8 cellular contexts compared by ENCODE assay signal in genomic region chr2:11692966-11693521, GRCh38. TPM values are rescaled to one million over a fixed set of nuclear protein-coding genes. Genes with fewer than 3 reads are reported as not detected.
A peak's percentile ranks its signal among the peaks of the same experiment; 100 is the strongest.
DNase-seq lines count a peak whose midpoint lies in the region; ATAC-seq and TF ChIP-seq lines count a peak whose summit lies in the region.

No MANE protein-coding gene starts in this region.

- ATAC-seq in GM18861 (IDR thresholded peaks at IDR 0.05; ENCODE audit: unreplicated experiment) (peak; percentile 77), HG03064 (IDR thresholded peaks at IDR 0.05; ENCODE audit: low read depth, unreplicated experiment) (peak; percentile 74), left lung (peak; percentile 80)

- CTCF ChIA-PET in AG04450 (lab: Charles Lee), result interaction anchor here (0.6 to 11.4 kb wide), 39 partner anchors 11 to 1240 kb away, joined by 3 to 204 read pairs (median 5); partner anchors contain the start of gene NTSR2

- POLR2A ChIA-PET in AG04450 (lab: Yijun Ruan, JAX), result interaction anchor here (1.0 to 1.2 kb wide), 2 partner anchors 11 to 28 kb away, joined by 3 read pairs; no protein-coding TSS in a partner anchor

- TF ChIP-seq CTCF in AG04450 (IDR thresholded peaks at IDR 0.05; ENCODE audit: low read depth, low read length) (peak; percentile 90), VCaP (conservative IDR thresholded peaks at IDR 0.05) (peak; percentile 91), left lung (IDR thresholded peaks at IDR 0.05) (peak; percentile 70 to 75)

- intact Hi-C loops in left lung (cut with DNase I), result loop anchor here in 1 of 2 donors (10.0 kb wide), 1 partner anchor 82 kb away; no protein-coding TSS in a partner anchor

- H3K27ac ChIP-seq in AG04450 (ENCODE audit: low read depth, low read length) (no peak overlapping the region), VCaP (no peak overlapping the region), left lung (no peak overlapping the region)

- H3K9me3 ChIP-seq in AG04450 (ENCODE audit: control insufficient read depth, insufficient read depth, low read length) (no peaks in the 10 kb centered on the region), left lung (no peaks in the 10 kb centered on the region)

- no peak overlapping the region for H3K4me3 ChIP-seq in AG04450 (ENCODE audit: low read depth, low read length)
- H3K4me3 ChIP-seq in left lung, result no peak overlapping the region

- peaks cover 0 to 34% of the 10 kb centered on the region in 2 donors for H3K4me1 ChIP-seq in left lung

- H3K27me3 ChIP-seq in AG04450 (ENCODE audit: control insufficient read depth, insufficient read depth, low read length) (no peaks in the 10 kb centered on the region), left lung (no peaks in the 10 kb centered on the region)

- in situ Hi-C loops in T47D (cut with HindIII; ENCODE audit: low pct_unique_long_range_greater_than_20kb, low sequenced_read_pairs), result no loop called here

- no peaks in the 10 kb centered on the region for H3K36me3 ChIP-seq in left lung

- DNase-seq in AG04450 (ENCODE audit: low read depth, low spot score), result no peak
- peak; percentile 78 for DNase-seq in NCI-H2171 treated with DMSO at 0.1 percent for 48 hours (lab: John Stamatoyannopoulos, UW)
- peak; percentile 31 to 72 for DNase-seq in T47D (ENCODE audit: low read depth in 1 of 2, low spot score in 1 of 2)
- DNase-seq in left lung, result peak in 1 of 2 donors; percentile 52
- peak; percentile 27 to 71 (median 46) for DNase-seq in stimulated activated CD4-positive, alpha-beta T cell treated with anti-CD3 and anti-CD28 coated beads, TNF-alpha, amount 100 ng/mL, for 48 hours (ENCODE audit: low read depth in 3 of 3)

RNA-seq across cellular contexts. Expression of gene NTSR2, which starts 23.0 kb away (rescaled TPM):
- polyA plus RNA-seq in AG04450 (2011; rRNA removed), result not detected in 2 replicates
- not detected in 2 replicates for polyA minus RNA-seq in AG04450 (2011; rRNA and poly(A)+ RNA removed)
- total RNA-seq in left lung, result not detected

RNA-seq across cellular contexts. Expression of gene LPIN1, which starts 53.4 kb away (rescaled TPM):
- 34.6 and 40.5 TPM in 2 replicates for polyA plus RNA-seq in AG04450 (2011; rRNA removed)
- polyA minus RNA-seq in AG04450 (2011; rRNA and poly(A)+ RNA removed), result 29.8 and 32.7 TPM in 2 replicates
- total RNA-seq in left lung, result 10 to 100 TPM; 33.1 to 47.2 TPM
